ENCODE assay signal across 8 cellular contexts in genomic region chr10:58266826-58267712, GRCh38. TPM values are rescaled to one million over a fixed set of nuclear protein-coding genes. Genes with fewer than 3 reads are reported as not detected.
DNase-seq lines count a peak whose midpoint lies in the region; ATAC-seq, FAIRE-seq and TF ChIP-seq lines count a peak whose summit lies in the region.

No MANE protein-coding gene starts in this region.

- H2BK120ac ChIP-seq in H1 (replicated peaks; ENCODE audit: low read depth, low read length) = no peak overlapping the region

- H3K9me3 ChIP-seq in H1 (ENCODE audit: insufficient read depth in 2 of 2, low read depth in 1 of 2, low read length in 1 of 2) (no peaks in the 10 kb centered on the region), lung (ENCODE audit: control insufficient read depth in 2 of 2, insufficient read depth in 1 of 2, low read length in 1 of 2) (peaks cover 0 to 2% of the 10 kb centered on the region in 2 donors)

- H3K4me3 Mint-ChIP-seq in activated CD8-positive, alpha-beta T cell treated with anti-CD3 and anti-CD28 coated beads for 36 hours = peak overlapping the region; percentile 99

- peak overlapping the region in 3 of 4 experiments; percentile 20 to 45 (median 36); a peak in 4 of 7 replicates for H3K9ac ChIP-seq in H1 (replicated peaks in 1 of 4; ENCODE audit: extremely low read depth in 1 of 4, low read depth in 3 of 4, low read length in 3 of 4)

- no peak overlapping the region for H4K5ac ChIP-seq in H1 (ENCODE audit: insufficient read length, low read depth, low read length)

- H3K27ac ChIP-seq in H1 (ENCODE audit: low read depth, low read length) = no peak overlapping the region
- H3K27ac ChIP-seq in lung (ENCODE audit: low read depth in 1 of 2, low read length in 1 of 2) = peak overlapping the region; percentile 94 to 100

- peak; percentile 4 for ATAC-seq in activated CD8-positive, alpha-beta T cell treated with anti-CD3 and anti-CD28 coated beads for 36 hours
- ATAC-seq in lung (ENCODE audit: insufficient read depth, low FRiP score) (peak; percentile 3), GM21367 (IDR thresholded peaks at IDR 0.05; ENCODE audit: unreplicated experiment) (no peak)

- CTCF ChIA-PET in activated CD8-positive, alpha-beta T cell treated with anti-CD3 and anti-CD28 coated beads for 36 hours (lab: Charles Lee) = interaction anchor here (1.2 kb wide), 1 partner anchor 13 kb away, joined by 3 read pairs; no protein-coding TSS in a partner anchor
- CTCF ChIA-PET in H1 (lab: Charles Lee; ENCODE audit: partially characterized antibody) = no interaction called here

- no peak for TF ChIP-seq POLR2A in H54 (IDR thresholded peaks at IDR 0.05; ENCODE audit: low read depth, low read length)
- TF ChIP-seq POLR2A in H1 (IDR thresholded peaks at IDR 0.05; ENCODE audit: control extremely low read depth in 1 of 2, low read depth in 2 of 2, low read length in 2 of 2) = no peak

- no peaks in the 10 kb centered on the region for H3K9me3 Mint-ChIP-seq in activated CD8-positive, alpha-beta T cell treated with anti-CD3 and anti-CD28 coated beads for 36 hours

- no peak overlapping the region for H3K56ac ChIP-seq in H1 (replicated peaks; ENCODE audit: insufficient read length, low read depth, low read length)

- TF ChIP-seq EP300 in H1 (IDR thresholded peaks at IDR 0.05; ENCODE audit: borderline replicate concordance in 1 of 2, low read depth in 2 of 2, low read length in 2 of 2) = no peak

- H3K4me3 ChIP-seq in H1 (ENCODE audit: extremely low read depth in 1 of 4, insufficient read depth in 2 of 4, low read depth in 3 of 4, low read length in 4 of 4) (peak overlapping the region; percentile 69 to 94 (median 80)), lung (peak overlapping the region; percentile 81)

- 3% methylated on average over 40 of the region's 53 CpGs; no CpG with 5 or more reads in 1 of the 2 experiments for WGBS in H1 (ENCODE audit: extremely low coverage in 1 of 2, insufficient coverage in 1 of 2, insufficient read length in 1 of 2, insufficient replicate concordance in 2 of 2, low coverage in 1 of 2, low lambda C conversion rate in 2 of 2, missing lambda C conversion rate in 1 of 2), 2 experiments
- WGBS in lung, 2 donors = 0 to 1% methylated on average over 43 to 53 of the region's 53 CpGs

- no peak overlapping the region for H3K23ac ChIP-seq in H1 (ENCODE audit: insufficient read length)

- no peak overlapping the region for H3K14ac ChIP-seq in H1 (ENCODE audit: insufficient read length)

- H3K4ac ChIP-seq in H1 (replicated peaks; ENCODE audit: insufficient read length, low read depth, low read length) = no peak overlapping the region

- TF ChIP-seq CTCF in activated CD8-positive, alpha-beta T cell treated with anti-CD3 and anti-CD28 coated beads for 36 hours (IDR thresholded peaks at IDR 0.05) = no peak
- no peak for TF ChIP-seq CTCF in H1 (IDR thresholded peaks at IDR 0.05; ENCODE audit: control extremely low read depth in 1 of 3, insufficient read depth in 1 of 3, low read depth in 1 of 3, low read length in 3 of 3)
- no peak for TF ChIP-seq CTCF in lung (IDR thresholded peaks at IDR 0.05; ENCODE audit: control extremely low read depth, extremely low read depth)

- FAIRE-seq in H54 (lab: Jason Lieb, UNC) = no peak
- FAIRE-seq in H1 (lab: Jason Lieb, UNC) = no peak

- H3K79me1 ChIP-seq in H1 (ENCODE audit: low read depth, low read length) = no peaks in the 10 kb centered on the region; the same call in 1 of the 2 replicates

- peaks cover 38% of the 10 kb centered on the region for H3K4me1 Mint-ChIP-seq in activated CD8-positive, alpha-beta T cell treated with anti-CD3 and anti-CD28 coated beads for 36 hours (ENCODE audit: low read depth)

- peak overlapping the region; percentile 83 to 96 for H3K4me2 ChIP-seq in H1 (ENCODE audit: insufficient read depth in 1 of 2, low read depth in 2 of 2, low read length in 2 of 2)

- no peaks in the 10 kb centered on the region for H4K20me1 ChIP-seq in H1 (replicated peaks in 1 of 2; ENCODE audit: control insufficient read depth in 1 of 2, insufficient read depth in 2 of 2, low read length in 2 of 2)

- no peak overlapping the region for H4K91ac ChIP-seq in H1 (replicated peaks; ENCODE audit: insufficient read length, low read length)

- no peak overlapping the region; the same call in 1 of the 2 replicates for H2BK12ac ChIP-seq in H1 (ENCODE audit: low read depth, low read length)

- peaks cover 0 to 63% of the 10 kb centered on the region in 2 experiments; a peak in 3 of 4 replicates for H3K79me2 ChIP-seq in H1 (ENCODE audit: control insufficient read depth in 1 of 2, insufficient read depth in 2 of 2, low read length in 2 of 2)

- no peak overlapping the region for H2AK5ac ChIP-seq in H1 (ENCODE audit: low read depth, low read length)

- H3K36me3 Mint-ChIP-seq in activated CD8-positive, alpha-beta T cell treated with anti-CD3 and anti-CD28 coated beads for 36 hours (ENCODE audit: low read depth) = peaks cover 15% of the 10 kb centered on the region

- no peak overlapping the region for H2BK20ac ChIP-seq in H1 (ENCODE audit: low read length)

- H3K27ac Mint-ChIP-seq in activated CD8-positive, alpha-beta T cell treated with anti-CD3 and anti-CD28 coated beads for 36 hours = peak overlapping the region; percentile 96

- TF ChIP-seq RAD21 in H1 (IDR thresholded peaks at IDR 0.05 in 1 of 2, conservative IDR thresholded peaks at IDR 0.05 in 1 of 2; ENCODE audit: low read depth in 2 of 2, low read length in 2 of 2) = no peak

- intact Hi-C loops in activated CD8-positive, alpha-beta T cell treated with anti-CD3 and anti-CD28 coated beads for 36 hours (cut with micrococcal nuclease) = loop anchor here (10.0 kb wide), 1 partner anchor 118 kb away; the partner anchor contains the start of gene TFAM

- H3K36me3 ChIP-seq in H1 (ENCODE audit: control insufficient read depth in 2 of 4, insufficient read depth in 4 of 4, low read length in 3 of 4) (no peaks in the 10 kb centered on the region), lung (ENCODE audit: control insufficient read depth in 2 of 2, insufficient read depth in 2 of 2, low read length in 2 of 2) (no peaks in the 10 kb centered on the region)

- DNase-seq in Daoy (ENCODE audit: low read depth) (peak; percentile 39), H54 (ENCODE audit: insufficient read length, low spot score) (peak; percentile 30), NCI-H146 (lab: John Stamatoyannopoulos, UW) (peak; percentile 52), H1 (ENCODE audit: low read depth in 1 of 2, low spot score in 2 of 2) (peak in 1 of 2 experiments; percentile 66), lung (ENCODE audit: low spot score) (peak; percentile 70)
- peak; percentile 58 for DNase-seq in activated CD8-positive, alpha-beta T cell treated with anti-CD3 and anti-CD28 coated beads for 36 hours
- peak; percentile 54 for DNase-seq in stimulated activated CD8-positive, alpha-beta memory T cell treated with anti-CD3 and anti-CD28 coated beads, Interleukin-4, amount 100 ng/mL, for 48 hours

- H3K23me2 ChIP-seq in H1 (ENCODE audit: low read depth, low read length) = peaks cover 19% of the 10 kb centered on the region

- H3K18ac ChIP-seq in H1 (ENCODE audit: extremely low read depth, low read length) = peak overlapping the region; percentile 71

- H2AFZ ChIP-seq in H1 (ENCODE audit: low read length) = no peak overlapping the region

- H3K27me3 Mint-ChIP-seq in activated CD8-positive, alpha-beta T cell treated with anti-CD3 and anti-CD28 coated beads for 36 hours = no peaks in the 10 kb centered on the region

- H2BK15ac ChIP-seq in H1 (ENCODE audit: low read length) = no peak overlapping the region

- H3K4me1 ChIP-seq in H1 (replicated peaks in 1 of 4; ENCODE audit: control insufficient read depth in 3 of 4, insufficient read depth in 4 of 4, low read length in 3 of 4) (peaks cover 0 to 10% (median 1%) of the 10 kb centered on the region in 4 experiments; a peak in 3 of 7 replicates), lung (ENCODE audit: control insufficient read depth in 2 of 2, insufficient read depth in 2 of 2, low read length in 2 of 2) (peaks cover 0 to 4% of the 10 kb centered on the region in 2 donors)

- POLR2A ChIA-PET in activated CD8-positive, alpha-beta T cell treated with anti-CD3 and anti-CD28 coated beads for 36 hours (lab: Charles Lee) = interaction anchor here (0.6 to 1.3 kb wide), 3 partner anchors 119 to 1638 kb away, joined by 3 read pairs; no protein-coding TSS in a partner anchor
- POLR2A ChIA-PET in H1 (lab: Charles Lee; ENCODE audit: partially characterized antibody) = interaction anchor here (1.3 kb wide), 1 partner anchor 119 kb away, joined by 3 read pairs; no protein-coding TSS in a partner anchor

- peak overlapping the region; percentile 79; the same call in 1 of the 2 replicates for H4K8ac ChIP-seq in H1 (ENCODE audit: extremely low read depth, insufficient read depth, low read length)

- H2BK5ac ChIP-seq in H1 (ENCODE audit: low read depth, low read length) = no peak overlapping the region; the same call in 1 of the 2 replicates

- H3K27me3 ChIP-seq in H1 (replicated peaks in 1 of 4; ENCODE audit: control insufficient read depth in 3 of 4, extremely low read depth in 1 of 4, insufficient read depth in 3 of 4, low read length in 3 of 4) = 0 out of 7 replicates have a peak, but pooled peaks cover 0 to 5% (median 1%) of the 10 kb centered on the region in 4 experiments
- no peaks in the 10 kb centered on the region for H3K27me3 ChIP-seq in lung (ENCODE audit: control insufficient read depth, insufficient read depth)

RNA-seq across cellular contexts. Expression of gene IPMK, which starts 0.6 kb away (rescaled TPM):
- total RNA-seq in Daoy (2014; rRNA removed; shearing (Covaris generic)) = 3.0 and 3.9 TPM in 2 replicates
- 10 to 100 TPM in 1 of 2 experiments, 1 to 10 TPM in 1; 9.5 to 10.3 TPM for total RNA-seq in activated CD8-positive, alpha-beta T cell treated with anti-CD3 and anti-CD28 coated beads for 36 hours
- 7.4 and 7.8 TPM in 2 replicates for total RNA-seq in H1 (2021; fragmentation: NEBNext Ultra II Directional; extraction: Animal tissue kit (Norgen Biotek cat#: 25700))
- 0.97 and 1.3 TPM in 2 replicates for polyA plus RNA-seq in H1 (2011; rRNA removed)
- polyA plus RNA-seq in H1 (2011; cell fraction: cytosol; rRNA removed) = 1.8 TPM
- 0.54 TPM for polyA plus RNA-seq in H1 (2011; cell fraction: nucleus; rRNA removed)
- 1.0 to 2.4 TPM (median 1.2 TPM) in 4 replicates for polyA plus RNA-seq in H1 (2012, experiment 1 of 2)
- 0.25 TPM for polyA plus RNA-seq in H1 (2012, experiment 2 of 2)
- polyA plus RNA-seq in H1 (2013, experiment 1 of 2) = 4.5 TPM
- 4.5 TPM for polyA plus RNA-seq in H1 (2013, experiment 2 of 2)
- 2.0 and 2.1 TPM in 2 replicates for polyA minus RNA-seq in H1 (2011; rRNA and poly(A)+ RNA removed)
- 3.2 TPM for polyA minus RNA-seq in H1 (2011; cell fraction: cytosol; rRNA and poly(A)+ RNA removed)
- polyA minus RNA-seq in H1 (2011; cell fraction: nucleus; rRNA and poly(A)+ RNA removed) = 4.9 TPM
- 10 to 100 TPM in 1 of 2 donors, 1 to 10 TPM in 1; 5.5 to 16.7 TPM for total RNA-seq in lung
- polyA plus RNA-seq in lung = 1 to 10 TPM; 2.6 to 4.6 TPM

RNA-seq across cellular contexts. Expression of gene CISD1, which starts 1.9 kb away (rescaled TPM):
- 32.7 and 42.6 TPM in 2 replicates for total RNA-seq in Daoy (2014; rRNA removed; shearing (Covaris generic))
- total RNA-seq in activated CD8-positive, alpha-beta T cell treated with anti-CD3 and anti-CD28 coated beads for 36 hours = 10 to 100 TPM; 49.7 to 58.2 TPM
- 41.3 and 43.2 TPM in 2 replicates for total RNA-seq in H1 (2021; fragmentation: NEBNext Ultra II Directional; extraction: Animal tissue kit (Norgen Biotek cat#: 25700))
- polyA plus RNA-seq in H1 (2011; rRNA removed) (10.0 and 22.6 TPM in 2 replicates), lung (10 to 100 TPM; 12.9 to 24.1 TPM)
- 23.9 TPM for polyA plus RNA-seq in H1 (2011; cell fraction: cytosol; rRNA removed)
- 5.5 TPM for polyA plus RNA-seq in H1 (2011; cell fraction: nucleus; rRNA removed)
- polyA plus RNA-seq in H1 (2012, experiment 1 of 2) = 26.4 to 36.4 TPM (median 28.5 TPM) in 4 replicates
- polyA plus RNA-seq in H1 (2012, experiment 2 of 2) = 28.8 TPM
- polyA plus RNA-seq in H1 (2013, experiment 1 of 2) = 88.9 TPM
- polyA plus RNA-seq in H1 (2013, experiment 2 of 2) = 97.2 TPM
- polyA minus RNA-seq in H1 (2011; rRNA and poly(A)+ RNA removed) = 4.5 and 9.8 TPM in 2 replicates
- polyA minus RNA-seq in H1 (2011; cell fraction: cytosol; rRNA and poly(A)+ RNA removed) = 2.6 TPM
- polyA minus RNA-seq in H1 (2011; cell fraction: nucleus; rRNA and poly(A)+ RNA removed) = 6.6 TPM
- total RNA-seq in lung = 10 to 100 TPM; 10.3 to 20.3 TPM
